Comparison of ENCODE assay signal across 11 cellular contexts in genomic region chr1:116756092-116756491, GRCh38. TPM values are rescaled to one million over a fixed set of nuclear protein-coding genes. Genes with fewer than 3 reads are reported as not detected.
DNase-seq lines count a peak whose midpoint lies in the region; ATAC-seq, FAIRE-seq and TF ChIP-seq lines count a peak whose summit lies in the region.
"Not testable (repeated sequence)": the region's sequence is repeated elsewhere in the genome, so short reads cannot be mapped to it uniquely, and the experiment has no call there.
"Had no signal": no experiment of that assay in that cellular context is flagged by ENCODE, and none has a peak within 500 bp of the region (broad histone marks: within the 10 kb centered on the region; RNA-seq: fewer than 3 reads in every experiment).

No MANE protein-coding gene starts in this region.

- peak overlapping the region; percentile 99 for H3K27ac Mint-ChIP-seq in CD8-positive, alpha-beta T cell
- peak overlapping the region; percentile 98 for H3K27ac Mint-ChIP-seq in T-helper 17 cell
- H3K27ac Mint-ChIP-seq in activated CD8-positive, alpha-beta T cell treated with anti-CD3 and anti-CD28 coated beads for 36 hours: peak overlapping the region; percentile 99
- H3K27ac Mint-ChIP-seq in activated T-helper 17 cell treated with anti-CD3 and anti-CD28 coated beads, Interleukin-2, amount 50 U/mL, for 72 hours: peak overlapping the region; percentile 100
- H3K27ac Mint-ChIP-seq in activated naive CD8-positive, alpha-beta T cell treated with anti-CD3 and anti-CD28 coated beads for 36 hours: peak overlapping the region; percentile 98
- H3K27ac Mint-ChIP-seq in stimulated activated naive CD8-positive, alpha-beta T cell treated with anti-CD3 and anti-CD28 coated beads, Interleukin-15, amount 100 ng/mL, for 72 hours: peak overlapping the region; percentile 96 to 99

- FAIRE-seq in small intestine (lab: Jason Lieb, UNC): not testable (repeated sequence)

- peaks cover 40% of the 10 kb centered on the region for H3K4me1 ChIP-seq in CD8-positive, alpha-beta T cell (ENCODE audit: insufficient read depth, low read length)
- H3K4me1 ChIP-seq in small intestine (ENCODE audit: control insufficient read depth in 2 of 2, insufficient read depth in 1 of 2, low read depth in 1 of 2, low read length in 1 of 2): not testable (repeated sequence)

- POLR2A ChIA-PET in CD8-positive, alpha-beta T cell (lab: Charles Lee): interaction anchor here (0.9 to 4.9 kb wide), 7 partner anchors 8 to 304 kb away, joined by 3 to 73 read pairs (median 15); partner anchors contain the start of gene TTF2
- POLR2A ChIA-PET in activated CD8-positive, alpha-beta T cell treated with anti-CD3 and anti-CD28 coated beads for 36 hours (lab: Charles Lee): interaction anchor here (0.9 to 23.7 kb wide), 9 partner anchors 11 to 304 kb away, joined by 3 to 850 read pairs (median 30); partner anchors contain the start of genes CD101 and TTF2

- peaks cover 50% of the 10 kb centered on the region for H3K4me1 Mint-ChIP-seq in CD8-positive, alpha-beta T cell (ENCODE audit: low read depth)
- H3K4me1 Mint-ChIP-seq in T-helper 17 cell: peaks cover 43% of the 10 kb centered on the region
- peaks cover 23% of the 10 kb centered on the region for H3K4me1 Mint-ChIP-seq in activated CD8-positive, alpha-beta T cell treated with anti-CD3 and anti-CD28 coated beads for 36 hours (ENCODE audit: low read depth)
- H3K4me1 Mint-ChIP-seq in activated T-helper 17 cell treated with anti-CD3 and anti-CD28 coated beads, Interleukin-2, amount 50 U/mL, for 72 hours: peaks cover 21% of the 10 kb centered on the region
- peaks cover 30% of the 10 kb centered on the region for H3K4me1 Mint-ChIP-seq in activated naive CD8-positive, alpha-beta T cell treated with anti-CD3 and anti-CD28 coated beads for 36 hours
- H3K4me1 Mint-ChIP-seq in stimulated activated naive CD8-positive, alpha-beta T cell treated with anti-CD3 and anti-CD28 coated beads, Interleukin-15, amount 100 ng/mL, for 72 hours: peaks cover 29% of the 10 kb centered on the region

- not testable (repeated sequence) for H3K27me3 ChIP-seq in CD8-positive, alpha-beta T cell (ENCODE audit: insufficient read depth, low read length); small intestine (ENCODE audit: control insufficient read depth in 2 of 2, insufficient read depth in 2 of 2, low read length in 2 of 2)

- DNase-seq in CD8-positive, alpha-beta T cell; T-helper 17 cell; activated naive CD8-positive, alpha-beta T cell treated with anti-CD3 and anti-CD28 coated beads for 36 hours; small intestine: not testable (repeated sequence)
- DNase-seq in activated CD8-positive, alpha-beta T cell treated with anti-CD3 and anti-CD28 coated beads for 36 hours: peak; percentile 57
- peak; percentile 17 for DNase-seq in islet precursor cell
- DNase-seq in stimulated activated naive CD8-positive, alpha-beta T cell treated with anti-CD3 and anti-CD28 coated beads, Interleukin-15, amount 100 ng/mL, for 72 hours: peak in 1 of 2 donors; percentile 56

- H3K27ac ChIP-seq in CD8-positive, alpha-beta T cell (ENCODE audit: low read depth, low read length): peak overlapping the region; percentile 70
- peak overlapping the region in 1 of 2 donors; percentile 74 for H3K27ac ChIP-seq in small intestine (ENCODE audit: low read depth in 1 of 2, low read length in 1 of 2)

- not testable (repeated sequence) for H3K9me3 ChIP-seq in CD8-positive, alpha-beta T cell (ENCODE audit: low read length); T-helper 17 cell (ENCODE audit: control insufficient read depth, low read length, poor library complexity, severe bottlenecking); small intestine (ENCODE audit: control insufficient read depth, low read depth)

- H3K36me3 Mint-ChIP-seq in CD8-positive, alpha-beta T cell: peaks cover 50% of the 10 kb centered on the region
- peaks cover 19% of the 10 kb centered on the region for H3K36me3 Mint-ChIP-seq in T-helper 17 cell (ENCODE audit: low read depth)
- H3K36me3 Mint-ChIP-seq in activated CD8-positive, alpha-beta T cell treated with anti-CD3 and anti-CD28 coated beads for 36 hours (ENCODE audit: low read depth): peaks cover 71% of the 10 kb centered on the region
- peaks cover 80% of the 10 kb centered on the region for H3K36me3 Mint-ChIP-seq in activated T-helper 17 cell treated with anti-CD3 and anti-CD28 coated beads, Interleukin-2, amount 50 U/mL, for 72 hours (ENCODE audit: low read depth)
- peaks cover 69% of the 10 kb centered on the region for H3K36me3 Mint-ChIP-seq in activated naive CD8-positive, alpha-beta T cell treated with anti-CD3 and anti-CD28 coated beads for 36 hours

- intact Hi-C loops in CD8-positive, alpha-beta T cell (cut with DNase I, micrococcal nuclease): loop anchor here in 1 of 2 experiments (10.0 kb wide), 1 partner anchor 381 kb away; the partner anchor contains the start of gene ATP1A1
- intact Hi-C loops in activated CD8-positive, alpha-beta T cell treated with anti-CD3 and anti-CD28 coated beads for 36 hours (cut with micrococcal nuclease): loop anchor here (10.0 kb wide), 1 partner anchor 381 kb away; the partner anchor contains the start of gene ATP1A1

- H3K36me3 ChIP-seq in CD8-positive, alpha-beta T cell (ENCODE audit: insufficient read depth, low read length): peaks cover 16% of the 10 kb centered on the region
- H3K36me3 ChIP-seq in small intestine (ENCODE audit: control insufficient read depth in 2 of 2, insufficient read depth in 2 of 2, low read length in 2 of 2): not testable (repeated sequence)

- H3K9me3 Mint-ChIP-seq in CD8-positive, alpha-beta T cell; activated CD8-positive, alpha-beta T cell treated with anti-CD3 and anti-CD28 coated beads for 36 hours; activated T-helper 17 cell treated with anti-CD3 and anti-CD28 coated beads, Interleukin-2, amount 50 U/mL, for 72 hours; activated naive CD8-positive, alpha-beta T cell treated with anti-CD3 and anti-CD28 coated beads for 36 hours; stimulated activated naive CD8-positive, alpha-beta T cell treated with anti-CD3 and anti-CD28 coated beads, Interleukin-15, amount 100 ng/mL, for 72 hours: not testable (repeated sequence)

- H3K27me3 Mint-ChIP-seq in CD8-positive, alpha-beta T cell (ENCODE audit: low read depth); T-helper 17 cell; activated CD8-positive, alpha-beta T cell treated with anti-CD3 and anti-CD28 coated beads for 36 hours; activated T-helper 17 cell treated with anti-CD3 and anti-CD28 coated beads, Interleukin-2, amount 50 U/mL, for 72 hours; activated naive CD8-positive, alpha-beta T cell treated with anti-CD3 and anti-CD28 coated beads for 36 hours; stimulated activated naive CD8-positive, alpha-beta T cell treated with anti-CD3 and anti-CD28 coated beads, Interleukin-15, amount 100 ng/mL, for 72 hours: not testable (repeated sequence)

- H3K4me3 Mint-ChIP-seq in CD8-positive, alpha-beta T cell: peak overlapping the region; percentile 93
- H3K4me3 Mint-ChIP-seq in T-helper 17 cell: peak overlapping the region; percentile 99
- H3K4me3 Mint-ChIP-seq in activated CD8-positive, alpha-beta T cell treated with anti-CD3 and anti-CD28 coated beads for 36 hours: peak overlapping the region; percentile 98
- peak overlapping the region; percentile 100 for H3K4me3 Mint-ChIP-seq in activated T-helper 17 cell treated with anti-CD3 and anti-CD28 coated beads, Interleukin-2, amount 50 U/mL, for 72 hours
- H3K4me3 Mint-ChIP-seq in activated naive CD8-positive, alpha-beta T cell treated with anti-CD3 and anti-CD28 coated beads for 36 hours: peak overlapping the region; percentile 99
- H3K4me3 Mint-ChIP-seq in stimulated activated naive CD8-positive, alpha-beta T cell treated with anti-CD3 and anti-CD28 coated beads, Interleukin-15, amount 100 ng/mL, for 72 hours: peak overlapping the region; percentile 92 to 94

- 75 to 91% (median 78%) methylated on average over 7 to 8 of the region's 8 CpGs for WGBS in small intestine, 3 donors

- not testable (repeated sequence) for ATAC-seq in CD8-positive, alpha-beta T cell; T-helper 17 cell
- ATAC-seq in activated CD8-positive, alpha-beta T cell treated with anti-CD3 and anti-CD28 coated beads for 36 hours: peak; percentile 6
- peak; percentile 13 for ATAC-seq in activated T-helper 17 cell treated with anti-CD3 and anti-CD28 coated beads, Interleukin-2, amount 50 U/mL, for 72 hours (replicated peaks)
- peak; percentile 39 for ATAC-seq in stimulated activated naive CD8-positive, alpha-beta T cell treated with anti-CD3 and anti-CD28 coated beads, Interleukin-15, amount 100 ng/mL, for 72 hours

- H3K4me3 ChIP-seq in CD8-positive, alpha-beta T cell (ENCODE audit: low read depth, low read length): peak overlapping the region; percentile 84
- peak overlapping the region; percentile 3 to 50 for H3K4me3 ChIP-seq in small intestine (ENCODE audit: low read depth in 1 of 2, low read length in 2 of 2)

- TF ChIP-seq CTCF in CD8-positive, alpha-beta T cell (IDR thresholded peaks at IDR 0.05); activated CD8-positive, alpha-beta T cell treated with anti-CD3 and anti-CD28 coated beads for 36 hours (IDR thresholded peaks at IDR 0.05): not testable (repeated sequence)

- CTCF ChIA-PET in CD8-positive, alpha-beta T cell (lab: Charles Lee): interaction anchor here (1.2 to 5.2 kb wide), 5 partner anchors 10 to 62 kb away, joined by 3 to 74 read pairs (median 13); no protein-coding TSS in a partner anchor
- CTCF ChIA-PET in activated CD8-positive, alpha-beta T cell treated with anti-CD3 and anti-CD28 coated beads for 36 hours (lab: Charles Lee): interaction anchor here (1.0 to 6.7 kb wide), 5 partner anchors 8 to 71 kb away, joined by 3 to 102 read pairs (median 13); no protein-coding TSS in a partner anchor

RNA-seq across cellular contexts. Expression of gene CD2, which starts 1.9 kb away (rescaled TPM):
- total RNA-seq in CD8-positive, alpha-beta T cell: 100 to 1,000 TPM in 1 of 2 experiments, 10 to 100 TPM in 1; 97.8 to 102 TPM
- total RNA-seq in T-helper 17 cell: 100 to 1,000 TPM; 152 to 172 TPM
- total RNA-seq in activated CD8-positive, alpha-beta T cell treated with anti-CD3 and anti-CD28 coated beads for 36 hours: 100 to 1,000 TPM; 217 to 220 TPM
- 100 to 1,000 TPM; 303 to 473 TPM for total RNA-seq in activated T-helper 17 cell treated with anti-CD3 and anti-CD28 coated beads, Interleukin-2, amount 50 U/mL, for 72 hours
- total RNA-seq in activated naive CD8-positive, alpha-beta T cell treated with anti-CD3 and anti-CD28 coated beads for 36 hours: 100 to 1,000 TPM; 291 TPM
- polyA plus RNA-seq in small intestine: 10 to 100 TPM in 1 of 3 donors, 1 to 10 TPM in 2; 3.9 to 14.9 (median 6.3) TPM
- total RNA-seq: Calu3, G401, M059J had no signal
